Comparison of ENCODE assay signal across 33 cellular contexts in the genomic region with DNA sequence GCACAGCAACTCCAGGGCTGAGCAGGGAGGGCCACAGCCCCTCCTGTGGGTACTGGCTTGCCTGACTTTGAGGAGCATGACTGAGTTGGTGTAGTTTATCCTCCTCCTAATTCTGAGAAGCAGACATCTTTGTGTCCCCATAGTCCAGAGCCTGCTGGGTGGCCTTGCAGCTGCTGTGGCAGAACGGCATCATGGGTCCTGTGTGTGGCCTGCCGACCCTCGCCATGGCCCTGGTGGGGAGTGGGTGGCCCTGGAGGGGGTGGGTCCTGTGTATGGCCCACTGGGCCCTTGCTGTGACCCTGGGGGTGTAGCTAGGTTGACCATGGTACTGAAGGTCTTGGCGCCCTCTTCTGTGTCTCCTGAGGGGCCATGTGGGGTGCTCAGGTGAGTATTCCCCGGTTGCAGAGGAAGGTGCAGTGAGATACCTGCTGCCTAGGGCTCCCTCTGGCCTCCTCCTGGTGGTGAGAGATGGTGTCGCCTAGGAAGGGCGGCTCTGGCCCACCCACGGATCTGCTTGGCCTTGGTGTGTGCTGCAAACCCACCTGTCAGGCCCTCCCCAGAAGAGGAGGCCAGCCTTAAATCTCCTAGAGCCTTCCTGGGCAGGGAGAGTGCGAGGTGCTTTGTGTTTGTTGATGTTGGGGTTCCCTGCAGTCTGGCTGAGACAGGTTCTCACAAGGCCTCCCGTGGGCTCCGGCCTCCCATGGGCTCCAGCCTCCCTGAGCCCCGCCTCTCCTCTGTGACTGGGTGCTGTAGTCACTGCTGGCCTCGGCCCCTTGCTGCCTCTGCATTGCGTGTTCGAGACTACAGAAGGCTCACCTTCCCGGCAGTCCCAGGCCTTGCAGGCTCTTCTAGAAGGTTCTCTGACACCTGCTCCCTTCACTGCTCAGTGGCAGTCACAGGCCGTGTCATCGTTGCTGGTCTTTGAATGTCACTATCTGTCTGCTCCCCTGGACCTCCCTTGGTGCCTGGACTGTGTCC. TPM values are rescaled to one million over a fixed set of nuclear protein-coding genes. Genes with fewer than 3 reads are reported as not detected.
DNase-seq lines count a peak whose midpoint lies in the region; ATAC-seq, FAIRE-seq and TF ChIP-seq lines count a peak whose summit lies in the region.
"Had no signal": no experiment of that assay in that cellular context is flagged by ENCODE, and none has a peak within 500 bp of the region (broad histone marks: within the 10 kb centered on the region; RNA-seq: fewer than 3 reads in every experiment).

No MANE protein-coding gene starts in this region.

- peak; percentile 88 for ATAC-seq in GM23338
- ATAC-seq in GM21381 (IDR thresholded peaks at IDR 0.05; ENCODE audit: unreplicated experiment), result no peak
- ATAC-seq: activated T-cell treated with anti-CD3 and anti-CD28 coated beads, Interleukin-2, amount 50 U/mL, for 72 hours; left colon had no signal

- H3K9me3 ChIP-seq in osteoblast (ENCODE audit: low read depth, low read length), result no peaks in the 10 kb centered on the region
- H3K9me3 ChIP-seq: esophagus squamous epithelium, upper lobe of left lung had no signal

- H3K9me2 ChIP-seq in GM23338 (ENCODE audit: insufficient read depth), result no peaks in the 10 kb centered on the region

- H3K4me3 ChIP-seq in GM23338 (no peak overlapping the region), osteoblast (ENCODE audit: insufficient read depth, low read length) (no peak overlapping the region)
- H3K4me3 ChIP-seq: coronary artery, esophagus squamous epithelium, GM23248, PC-9, smooth muscle cell, upper lobe of left lung had no signal

- peaks cover 13% of the 10 kb centered on the region for H3K4me1 Mint-ChIP-seq in GM23338
- no peaks in the 10 kb centered on the region for H3K4me1 Mint-ChIP-seq in chondrocyte (ENCODE audit: low read depth)

- TF ChIP-seq CTCF in D721Med (IDR thresholded peaks at IDR 0.05; ENCODE audit: insufficient read depth, missing control alignments) (no peak), GM23338 (conservative IDR thresholded peaks at IDR 0.05; ENCODE audit: low read depth in 2 of 2) (peak; percentile 32 to 36; a peak in 3 of 4 replicates), chondrocyte (IDR thresholded peaks at IDR 0.05) (no peak), osteoblast (IDR thresholded peaks at IDR 0.05; ENCODE audit: extremely low read depth, low read depth, low read length) (no peak)

- H3K79me2 ChIP-seq in GM23338 (replicated peaks; ENCODE audit: insufficient read depth) (peaks cover 82% of the 10 kb centered on the region), osteoblast (ENCODE audit: insufficient read depth, low read length) (peaks cover 92% of the 10 kb centered on the region)

- H3K27me3 ChIP-seq in GM23338 (ENCODE audit: insufficient read depth) (no peaks in the 10 kb centered on the region), osteoblast (ENCODE audit: insufficient read depth, low read length) (no peaks in the 10 kb centered on the region)
- H3K27me3 ChIP-seq: esophagus squamous epithelium, upper lobe of left lung had no signal

- H3K27me3 Mint-ChIP-seq in GM23338 (ENCODE audit: insufficient read depth, low read depth, poor library complexity) (peaks cover 11% of the 10 kb centered on the region), chondrocyte (ENCODE audit: low read depth) (no peaks in the 10 kb centered on the region)
- H3K27me3 Mint-ChIP-seq: activated B cell treated with CpG ODN at 0.5 μM for 24 hours; activated naive CD4-positive, alpha-beta T cell treated with anti-CD3 and anti-CD28 coated beads, Interleukin-2, amount 50 U/mL, for 24 hours; memory B cell had no signal

- no peaks in the 10 kb centered on the region for H3F3A ChIP-seq in GM23338 (replicated peaks; ENCODE audit: low read depth)

- H3K36me3 ChIP-seq in GM23338 (ENCODE audit: insufficient read depth) (no peaks in the 10 kb centered on the region), osteoblast (ENCODE audit: insufficient read depth, low read length) (no peaks in the 10 kb centered on the region)

- H3K27ac Mint-ChIP-seq in GM23338, result no peak overlapping the region
- no peak overlapping the region for H3K27ac Mint-ChIP-seq in chondrocyte (ENCODE audit: unreplicated experiment)
- H3K27ac Mint-ChIP-seq: activated B cell treated with CpG ODN at 0.5 μM for 24 hours; activated naive CD4-positive, alpha-beta T cell treated with anti-CD3 and anti-CD28 coated beads, Interleukin-2, amount 50 U/mL, for 24 hours; activated T-cell treated with anti-CD3 and anti-CD28 coated beads, Interleukin-2, amount 50 U/mL, for 72 hours; memory B cell had no signal

- no peak overlapping the region for H3K27ac ChIP-seq in GM23338 (ENCODE audit: low read depth)
- H3K27ac ChIP-seq in osteoblast (ENCODE audit: low read depth, low read length), result no peak overlapping the region
- H3K27ac ChIP-seq: coronary artery, esophagus squamous epithelium, GM23248, PC-9, upper lobe of left lung had no signal

- no peak for FAIRE-seq in D721Med (lab: Jason Lieb, UNC)
- FAIRE-seq: bronchial epithelial cell, frontal cortex, GM12891 had no signal

- peak; percentile 12 for DNase-seq in D721Med (ENCODE audit: insufficient read length, low spot score)
- peak; percentile 42 for DNase-seq in GM23338 (ENCODE audit: low spot score)
- DNase-seq in chondrocyte (ENCODE audit: low spot score), result peak; percentile 80
- DNase-seq in osteoblast (ENCODE audit: insufficient read length, low spot score, missing footprints), result peak; percentile 49
- no peak for DNase-seq in GF-D8 (lab: John Stamatoyannopoulos, UW)
- no peak for DNase-seq in COLO668 (lab: John Stamatoyannopoulos, UW; ENCODE audit: unreplicated experiment)
- DNase-seq: activated B cell treated with CpG ODN at 0.5 μM for 24 hours; activated CD4-positive, alpha-beta T cell treated with anti-CD3 and anti-CD28 coated beads, Interleukin-2, amount 50 U/mL, for 1 hour; activated T-cell treated with anti-CD3 and anti-CD28 coated beads, Interleukin-2, amount 50 U/mL, for 72 hours; amygdala; esophagus squamous epithelium; GM23248; NCI-H1048; NCI-H1694; NCI-H2171 treated with DMSO at 0.1 percent for 48 hours; NCI-H524; NK-92 treated with Interleukin-12 subunit alpha and Interleukin-12 subunit beta, amount 100 ng/mL, for 24 hours; occipital lobe; PC-9; SHP77 treated with DMSO at 0.1 percent for 48 hours; stimulated activated CD4-positive, alpha-beta T cell treated with anti-CD3 and anti-CD28 coated beads, Interleukin-1b, Interleukin-23, amount 100 ng/mL, for 48 hours; T1000 had no signal

- H3K4me3 Mint-ChIP-seq in GM23338 (no peak overlapping the region), chondrocyte (ENCODE audit: unreplicated experiment) (no peak overlapping the region)
- H3K4me3 Mint-ChIP-seq: activated B cell treated with CpG ODN at 0.5 μM for 24 hours; activated naive CD4-positive, alpha-beta T cell treated with anti-CD3 and anti-CD28 coated beads, Interleukin-2, amount 50 U/mL, for 24 hours; activated T-cell treated with anti-CD3 and anti-CD28 coated beads, Interleukin-2, amount 50 U/mL, for 72 hours; CD14-positive monocyte; memory B cell had no signal

- H3K4me2 ChIP-seq in GM23338 (no peak overlapping the region), osteoblast (ENCODE audit: insufficient read depth, low read length) (no peak overlapping the region)
- H3K4me2 ChIP-seq: PC-9, smooth muscle cell had no signal

- H3K36me3 Mint-ChIP-seq in GM23338 (ENCODE audit: low read depth), result peaks cover 3% of the 10 kb centered on the region; the same call in 1 of the 3 replicates
- peaks cover 4% of the 10 kb centered on the region for H3K36me3 Mint-ChIP-seq in chondrocyte (ENCODE audit: low read depth)
- H3K36me3 Mint-ChIP-seq: memory B cell had no signal

- H3K4me1 ChIP-seq in GM23338 (ENCODE audit: insufficient read depth) (no peaks in the 10 kb centered on the region), osteoblast (ENCODE audit: insufficient read depth, low read length) (no peaks in the 10 kb centered on the region)

- no peaks in the 10 kb centered on the region for H3K9me3 Mint-ChIP-seq in GM23338
- no peaks in the 10 kb centered on the region for H3K9me3 Mint-ChIP-seq in chondrocyte (ENCODE audit: low read depth)
- H3K9me3 Mint-ChIP-seq: activated B cell treated with CpG ODN at 0.5 μM for 24 hours; activated naive CD4-positive, alpha-beta T cell treated with anti-CD3 and anti-CD28 coated beads, Interleukin-2, amount 50 U/mL, for 24 hours; activated T-cell treated with anti-CD3 and anti-CD28 coated beads, Interleukin-2, amount 50 U/mL, for 72 hours; CD14-positive monocyte; memory B cell had no signal

- H2AFZ ChIP-seq in GM23338 (no peak overlapping the region), osteoblast (ENCODE audit: low read length) (no peak overlapping the region)
- H2AFZ ChIP-seq: GM23248, PC-9 had no signal

- H4K20me1 ChIP-seq in GM23338 (replicated peaks; ENCODE audit: insufficient read depth), result peaks cover 22% of the 10 kb centered on the region
- peaks cover 75% of the 10 kb centered on the region for H4K20me1 ChIP-seq in osteoblast (ENCODE audit: insufficient read depth, low read length)

TF ChIP-seq in GM23338, 12 proteins besides CTCF, POLR2A, EP300 and RAD21 (continues in another document):
- TF ChIP-seq EZH2 (IDR thresholded peaks at IDR 0.05; ENCODE audit: low read depth, unreplicated experiment) (no peak), EZH2phosphoT487 (IDR thresholded peaks at IDR 0.05; ENCODE audit: unreplicated experiment) (no peak), ZNF331 (CRISPR knock-in tag; IDR thresholded peaks at IDR 0.05; ENCODE audit: low read depth) (no peak), POLR2AphosphoS5 (IDR thresholded peaks at IDR 0.05; ENCODE audit: low read depth) (no peak), NANOG (IDR thresholded peaks at IDR 0.05; ENCODE audit: borderline replicate concordance) (no peak), CREB1 (CRISPR knock-in tag; IDR thresholded peaks at IDR 0.05; ENCODE audit: low read depth) (no peak), ZNF114 (CRISPR knock-in tag; IDR thresholded peaks at IDR 0.05) (no peak), STAT1 (IDR thresholded peaks at IDR 0.05; ENCODE audit: unreplicated experiment) (no peak)

RNA-seq across cellular contexts. Expression of gene SNAP47, which starts 7.8 kb away (rescaled TPM):
- 48.0 and 51.8 TPM in 2 replicates for total RNA-seq in GM23338 (2014; rRNA removed; shearing (Covaris generic))
- polyA plus RNA-seq in GM23338 (2016; fragmentation: Nextera tagmentation; extraction: Ambion mirVana), result 17.8 and 19.5 TPM in 2 replicates
- total RNA-seq in chondrocyte (22.5 to 30.9 TPM (median 23.5 TPM) in 3 replicates), osteoblast (47.7 and 51.4 TPM in 2 replicates)

RNA-seq across cellular contexts. Expression of gene JMJD4, which starts 7.9 kb away (rescaled TPM):
- 17.7 and 17.9 TPM in 2 replicates for total RNA-seq in GM23338 (2014; rRNA removed; shearing (Covaris generic))
- 11.5 and 11.6 TPM in 2 replicates for polyA plus RNA-seq in GM23338 (2016; fragmentation: Nextera tagmentation; extraction: Ambion mirVana)
- total RNA-seq in chondrocyte (15.0 to 24.2 TPM (median 17.8 TPM) in 3 replicates), osteoblast (27.5 and 30.4 TPM in 2 replicates)

Comparison
In these comparisons a context has a peak if more than half of its experiments do, and no peak if none do; other contexts are left out.
1. DNase-seq: peak in D721Med (single experiment), GM23338 (single experiment), chondrocyte (single experiment) and osteoblast (single experiment); none in GF-D8 (single experiment) and COLO668 (single experiment).
2. CTCF ChIP-seq: peak in GM23338 (2 of 2); none in D721Med (single experiment), chondrocyte (single experiment) and osteoblast (single experiment).